Comparison of ENCODE assay signal across 1 cellular context in genomic region chr5:113031557-113031956, GRCh38.
TF ChIP-seq lines count a peak whose summit lies in the region.

No MANE protein-coding gene starts in this region.

TF ChIP-seq in HepG2, 621 proteins besides CTCF, POLR2A, EP300 and RAD21:
- TF ChIP-seq KAT7 (CRISPR knock-in tag; IDR thresholded peaks at IDR 0.05; ENCODE audit: borderline replicate concordance) (no peak), SYNCRIP (IDR thresholded peaks at IDR 0.05; ENCODE audit: insufficient read depth, low read depth, low read length) (no peak), CCAR2 (optimal IDR thresholded peaks at IDR 0.05; ENCODE audit: low read depth, low read length) (no peak), GMEB2 (CRISPR knock-in tag; IDR thresholded peaks at IDR 0.05; ENCODE audit: low read depth) (no peak), NR2F1 (CRISPR knock-in tag; IDR thresholded peaks at IDR 0.05) (no peak), KAT8 (CRISPR knock-in tag; IDR thresholded peaks at IDR 0.05) (no peak), ZNF574 (CRISPR knock-in tag; IDR thresholded peaks at IDR 0.05) (no peak), MED13 (CRISPR knock-in tag; IDR thresholded peaks at IDR 0.05) (no peak)
- TF ChIP-seq, protein P1, sequence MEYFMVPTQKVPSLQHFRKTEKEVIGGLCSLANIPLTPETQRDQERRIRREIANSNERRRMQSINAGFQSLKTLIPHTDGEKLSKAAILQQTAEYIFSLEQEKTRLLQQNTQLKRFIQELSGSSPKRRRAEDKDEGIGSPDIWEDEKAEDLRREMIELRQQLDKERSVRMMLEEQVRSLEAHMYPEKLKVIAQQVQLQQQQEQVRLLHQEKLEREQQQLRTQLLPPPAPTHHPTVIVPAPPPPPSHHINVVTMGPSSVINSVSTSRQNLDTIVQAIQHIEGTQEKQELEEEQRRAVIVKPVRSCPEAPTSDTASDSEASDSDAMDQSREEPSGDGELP (IDR thresholded peaks at IDR 0.05; ENCODE audit: borderline replicate concordance, low read depth) = no peak
